17 cellular contexts compared by ENCODE assay signal in genomic region chr2:182625814-182626213, GRCh38.
DNase-seq lines count a peak whose midpoint lies in the region; ATAC-seq and TF ChIP-seq lines count a peak whose summit lies in the region.
"Had no signal": no experiment of that assay in that cellular context is flagged by ENCODE, and none has a peak within 500 bp of the region (broad histone marks: within the 10 kb centered on the region; RNA-seq: fewer than 3 reads in every experiment).

No MANE protein-coding gene starts in this region.

- H3K4me1 ChIP-seq in GM23338 (ENCODE audit: insufficient read depth): peaks cover 57% of the 10 kb centered on the region
- H3K4me1 ChIP-seq: adrenal gland, prostate gland had no signal

- no peaks in the 10 kb centered on the region for H3K36me3 Mint-ChIP-seq in GM23338 (ENCODE audit: low read depth)
- no peaks in the 10 kb centered on the region for H3K36me3 Mint-ChIP-seq in activated naive CD4-positive, alpha-beta T cell treated with anti-CD3 and anti-CD28 coated beads, Interleukin-2, amount 10 ng/mL, durations not matched to agents 7 days and 5 days

- H3K4me2 ChIP-seq in GM23338: peak overlapping the region; percentile 19; the same call in 1 of the 2 replicates

- H4K20me1 ChIP-seq in GM23338 (replicated peaks; ENCODE audit: insufficient read depth): no peaks in the 10 kb centered on the region

- no peak overlapping the region for H3K4me3 ChIP-seq in GM23338
- H3K4me3 ChIP-seq: adrenal gland, prostate gland, SJSA1 had no signal

- peaks cover 52% of the 10 kb centered on the region for H3K4me1 Mint-ChIP-seq in GM23338
- no peaks in the 10 kb centered on the region for H3K4me1 Mint-ChIP-seq in activated naive CD4-positive, alpha-beta T cell treated with anti-CD3 and anti-CD28 coated beads, Interleukin-2, amount 10 ng/mL, durations not matched to agents 7 days and 5 days

- H3K79me2 ChIP-seq in GM23338 (replicated peaks; ENCODE audit: insufficient read depth): no peaks in the 10 kb centered on the region

- no peaks in the 10 kb centered on the region for H3F3A ChIP-seq in GM23338 (replicated peaks; ENCODE audit: low read depth)

- H3K9me2 ChIP-seq in GM23338 (ENCODE audit: insufficient read depth): no peaks in the 10 kb centered on the region; the same call in 1 of the 2 replicates

- H2AFZ ChIP-seq in GM23338: no peak overlapping the region

- peaks cover 3% of the 10 kb centered on the region for H3K27me3 Mint-ChIP-seq in GM23338 (ENCODE audit: insufficient read depth, low read depth, poor library complexity)
- H3K27me3 Mint-ChIP-seq in activated naive CD4-positive, alpha-beta T cell treated with anti-CD3 and anti-CD28 coated beads, Interleukin-2, amount 10 ng/mL, durations not matched to agents 7 days and 5 days: no peaks in the 10 kb centered on the region

- TF ChIP-seq CTCF in GM23338 (conservative IDR thresholded peaks at IDR 0.05; ENCODE audit: low read depth in 2 of 2) (no peak), GM13977 (IDR thresholded peaks at IDR 0.05; ENCODE audit: extremely low read depth, insufficient read depth, missing control alignments) (no peak)

- no peak overlapping the region for H3K4me3 Mint-ChIP-seq in GM23338
- H3K4me3 Mint-ChIP-seq in activated naive CD4-positive, alpha-beta T cell treated with anti-CD3 and anti-CD28 coated beads, Interleukin-2, amount 10 ng/mL, durations not matched to agents 7 days and 5 days: no peak overlapping the region
- H3K4me3 Mint-ChIP-seq: activated T-cell treated with anti-CD3 and anti-CD28 coated beads, Interleukin-2, amount 50 U/mL, for 72 hours had no signal

- DNase-seq in GM23338 (ENCODE audit: low spot score): peak; percentile 76
- peak; percentile 17 for DNase-seq in NCI-H187 treated with DMSO at 0.1 percent for 48 hours (lab: John Stamatoyannopoulos, UW)
- peak; percentile 60 for DNase-seq in NCI-H774 (lab: John Stamatoyannopoulos, UW)
- DNase-seq in iPS-NIHi7 (ENCODE audit: extremely low spot score): peak; percentile 30
- DNase-seq in activated naive CD4-positive, alpha-beta T cell treated with anti-CD3 and anti-CD28 coated beads, Interleukin-2, amount 10 ng/mL, durations not matched to agents 7 days and 5 days: no peak
- DNase-seq in GM13977 (ENCODE audit: low spot score): no peak
- DNase-seq in stimulated activated CD4-positive, alpha-beta T cell treated with anti-CD3 and anti-CD28 coated beads, Interleukin-1b, Interleukin-23, amount 100 ng/mL, for 48 hours: no peak
- DNase-seq: activated CD4-positive, alpha-beta T cell treated with anti-CD3 and anti-CD28 coated beads, Interleukin-2, amount 50 U/mL, for 48 hours; activated T-cell treated with anti-CD3 and anti-CD28 coated beads, Interleukin-2, amount 50 U/mL, for 72 hours; adrenal gland; AML-193; DMS 273 treated with DMSO at 0.1 percent for 48 hours; left colon; substantia nigra had no signal

- no peak overlapping the region for H3K27ac ChIP-seq in GM23338 (ENCODE audit: low read depth)
- H3K27ac ChIP-seq: adrenal gland, prostate gland, SJSA1 had no signal

- H3K27ac Mint-ChIP-seq in GM23338: peak overlapping the region; percentile 80
- H3K27ac Mint-ChIP-seq in activated naive CD4-positive, alpha-beta T cell treated with anti-CD3 and anti-CD28 coated beads, Interleukin-2, amount 10 ng/mL, durations not matched to agents 7 days and 5 days: no peak overlapping the region
- H3K27ac Mint-ChIP-seq: activated T-cell treated with anti-CD3 and anti-CD28 coated beads, Interleukin-2, amount 50 U/mL, for 72 hours had no signal

- no peaks in the 10 kb centered on the region for H3K36me3 ChIP-seq in GM23338 (ENCODE audit: insufficient read depth)
- H3K36me3 ChIP-seq: adrenal gland, prostate gland, SJSA1 had no signal

- no peaks in the 10 kb centered on the region for H3K27me3 ChIP-seq in GM23338 (ENCODE audit: insufficient read depth)
- H3K27me3 ChIP-seq: adrenal gland, SJSA1 had no signal

- ATAC-seq in GM23338 (peak; percentile 91), HG03159 (IDR thresholded peaks at IDR 0.05; ENCODE audit: unreplicated experiment) (no peak)
- ATAC-seq: activated T-cell treated with anti-CD3 and anti-CD28 coated beads, Interleukin-2, amount 50 U/mL, for 72 hours; left colon had no signal

- in situ Hi-C loops in GM13977 (cut with MboI; ENCODE audit: low pct_unique_long_range_greater_than_20kb, low sequenced_read_pairs, unreplicated experiment): no loop called here

- CTCF ChIA-PET in activated naive CD4-positive, alpha-beta T cell treated with anti-CD3 and anti-CD28 coated beads, Interleukin-2, amount 10 ng/mL, durations not matched to agents 7 days and 5 days (lab: Charles Lee): interaction anchor here (0.6 to 0.8 kb wide), 2 partner anchors 23 to 41 kb away, joined by 3 read pairs; no protein-coding TSS in a partner anchor

- H3K9me3 Mint-ChIP-seq in GM23338: no peaks in the 10 kb centered on the region; the same call in 2 of the 3 replicates
- H3K9me3 Mint-ChIP-seq in activated naive CD4-positive, alpha-beta T cell treated with anti-CD3 and anti-CD28 coated beads, Interleukin-2, amount 10 ng/mL, durations not matched to agents 7 days and 5 days: no peaks in the 10 kb centered on the region
- H3K9me3 Mint-ChIP-seq: activated T-cell treated with anti-CD3 and anti-CD28 coated beads, Interleukin-2, amount 50 U/mL, for 72 hours had no signal

TF ChIP-seq in GM23338, 12 proteins besides CTCF, POLR2A, EP300 and RAD21 (continues in another document):
- TF ChIP-seq CREB1 (CRISPR knock-in tag; IDR thresholded peaks at IDR 0.05; ENCODE audit: low read depth) (no peak), EZH2 (IDR thresholded peaks at IDR 0.05; ENCODE audit: low read depth, unreplicated experiment) (no peak), STAT1 (IDR thresholded peaks at IDR 0.05; ENCODE audit: unreplicated experiment) (no peak), ZNF462 (CRISPR knock-in tag; IDR thresholded peaks at IDR 0.05) (no peak), ZNF114 (CRISPR knock-in tag; IDR thresholded peaks at IDR 0.05) (no peak)

Comparison
In these comparisons a context has a peak if more than half of its experiments do, and no peak if none do; other contexts are left out.
1. DNase-seq: peak in GM23338 (single experiment), NCI-H187 treated with DMSO at 0.1 percent for 48 hours (single experiment), NCI-H774 (single experiment) and iPS-NIHi7 (single experiment); none in activated naive CD4-positive, alpha-beta T cell treated with anti-CD3 and anti-CD28 coated beads, Interleukin-2, amount 10 ng/mL, durations not matched to agents 7 days and 5 days (single experiment), GM13977 (single experiment) and stimulated activated CD4-positive, alpha-beta T cell treated with anti-CD3 and anti-CD28 coated beads, Interleukin-1b, Interleukin-23, amount 100 ng/mL, for 48 hours (single experiment).